ENCODE assay signal across 2 cellular contexts in the genomic region with DNA sequence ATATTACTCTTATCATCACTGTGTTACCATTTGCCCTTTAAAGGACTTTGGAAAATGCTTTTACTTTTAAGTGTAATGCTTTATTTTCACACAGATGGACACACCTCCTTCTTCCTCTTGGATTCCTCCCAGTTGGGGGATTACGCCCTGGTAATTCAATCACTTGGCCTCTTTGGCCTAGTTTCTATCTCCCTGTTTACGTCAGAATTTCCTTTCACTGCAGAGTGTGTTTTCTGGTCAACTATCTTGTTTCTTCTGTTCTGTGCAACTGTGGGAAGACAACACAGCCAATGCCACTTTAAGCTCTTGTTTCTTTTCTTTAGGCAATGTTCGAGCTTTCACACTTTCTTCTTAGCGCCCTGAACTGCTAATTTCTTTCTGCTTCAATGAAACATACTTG.
TF ChIP-seq lines count a peak whose summit lies in the region.

No MANE protein-coding gene starts in this region.

TF ChIP-seq in SK-N-SH treated with all-trans-retinoic acid at 6 μM for 48 hours, 23 proteins besides CTCF, POLR2A, EP300 and RAD21 (continued from another document):
- TF ChIP-seq CSRNP3 (CRISPR knock-in tag; IDR thresholded peaks at IDR 0.05) (no peak), CSDC2 (CRISPR knock-in tag; IDR thresholded peaks at IDR 0.05) (no peak), ESRRG (CRISPR knock-in tag; IDR thresholded peaks at IDR 0.05) (no peak), ZFP3 (CRISPR knock-in tag; IDR thresholded peaks at IDR 0.05) (no peak), BACH2 (CRISPR knock-in tag; IDR thresholded peaks at IDR 0.05; ENCODE audit: borderline replicate concordance) (no peak), CREB5 (CRISPR knock-in tag; IDR thresholded peaks at IDR 0.05; ENCODE audit: low read depth) (no peak), ZFP30 (CRISPR knock-in tag; IDR thresholded peaks at IDR 0.05) (no peak), ARNTL (CRISPR knock-in tag; IDR thresholded peaks at IDR 0.05; ENCODE audit: borderline replicate concordance, low read depth) (no peak), ZNF565 (CRISPR knock-in tag; conservative IDR thresholded peaks at IDR 0.05; ENCODE audit: low read depth) (no peak), ZC3H10 (CRISPR knock-in tag; IDR thresholded peaks at IDR 0.05) (no peak), ISL1 (CRISPR knock-in tag; IDR thresholded peaks at IDR 0.05) (no peak), POU6F1 (CRISPR knock-in tag; IDR thresholded peaks at IDR 0.05; ENCODE audit: borderline replicate concordance, low read depth) (no peak), SNAI2 (CRISPR knock-in tag; IDR thresholded peaks at IDR 0.05) (no peak), GLIS3 (CRISPR knock-in tag; IDR thresholded peaks at IDR 0.05) (no peak), TCF4 (CRISPR knock-in tag; IDR thresholded peaks at IDR 0.05; ENCODE audit: borderline replicate concordance) (no peak)
- TF ChIP-seq, protein P1, sequence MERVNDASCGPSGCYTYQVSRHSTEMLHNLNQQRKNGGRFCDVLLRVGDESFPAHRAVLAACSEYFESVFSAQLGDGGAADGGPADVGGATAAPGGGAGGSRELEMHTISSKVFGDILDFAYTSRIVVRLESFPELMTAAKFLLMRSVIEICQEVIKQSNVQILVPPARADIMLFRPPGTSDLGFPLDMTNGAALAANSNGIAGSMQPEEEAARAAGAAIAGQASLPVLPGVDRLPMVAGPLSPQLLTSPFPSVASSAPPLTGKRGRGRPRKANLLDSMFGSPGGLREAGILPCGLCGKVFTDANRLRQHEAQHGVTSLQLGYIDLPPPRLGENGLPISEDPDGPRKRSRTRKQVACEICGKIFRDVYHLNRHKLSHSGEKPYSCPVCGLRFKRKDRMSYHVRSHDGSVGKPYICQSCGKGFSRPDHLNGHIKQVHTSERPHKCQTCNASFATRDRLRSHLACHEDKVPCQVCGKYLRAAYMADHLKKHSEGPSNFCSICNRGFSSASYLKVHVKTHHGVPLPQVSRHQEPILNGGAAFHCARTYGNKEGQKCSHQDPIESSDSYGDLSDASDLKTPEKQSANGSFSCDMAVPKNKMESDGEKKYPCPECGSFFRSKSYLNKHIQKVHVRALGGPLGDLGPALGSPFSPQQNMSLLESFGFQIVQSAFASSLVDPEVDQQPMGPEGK (CRISPR knock-in tag; IDR thresholded peaks at IDR 0.05; ENCODE audit: borderline replicate concordance) = no peak
- TF ChIP-seq, protein P2, sequence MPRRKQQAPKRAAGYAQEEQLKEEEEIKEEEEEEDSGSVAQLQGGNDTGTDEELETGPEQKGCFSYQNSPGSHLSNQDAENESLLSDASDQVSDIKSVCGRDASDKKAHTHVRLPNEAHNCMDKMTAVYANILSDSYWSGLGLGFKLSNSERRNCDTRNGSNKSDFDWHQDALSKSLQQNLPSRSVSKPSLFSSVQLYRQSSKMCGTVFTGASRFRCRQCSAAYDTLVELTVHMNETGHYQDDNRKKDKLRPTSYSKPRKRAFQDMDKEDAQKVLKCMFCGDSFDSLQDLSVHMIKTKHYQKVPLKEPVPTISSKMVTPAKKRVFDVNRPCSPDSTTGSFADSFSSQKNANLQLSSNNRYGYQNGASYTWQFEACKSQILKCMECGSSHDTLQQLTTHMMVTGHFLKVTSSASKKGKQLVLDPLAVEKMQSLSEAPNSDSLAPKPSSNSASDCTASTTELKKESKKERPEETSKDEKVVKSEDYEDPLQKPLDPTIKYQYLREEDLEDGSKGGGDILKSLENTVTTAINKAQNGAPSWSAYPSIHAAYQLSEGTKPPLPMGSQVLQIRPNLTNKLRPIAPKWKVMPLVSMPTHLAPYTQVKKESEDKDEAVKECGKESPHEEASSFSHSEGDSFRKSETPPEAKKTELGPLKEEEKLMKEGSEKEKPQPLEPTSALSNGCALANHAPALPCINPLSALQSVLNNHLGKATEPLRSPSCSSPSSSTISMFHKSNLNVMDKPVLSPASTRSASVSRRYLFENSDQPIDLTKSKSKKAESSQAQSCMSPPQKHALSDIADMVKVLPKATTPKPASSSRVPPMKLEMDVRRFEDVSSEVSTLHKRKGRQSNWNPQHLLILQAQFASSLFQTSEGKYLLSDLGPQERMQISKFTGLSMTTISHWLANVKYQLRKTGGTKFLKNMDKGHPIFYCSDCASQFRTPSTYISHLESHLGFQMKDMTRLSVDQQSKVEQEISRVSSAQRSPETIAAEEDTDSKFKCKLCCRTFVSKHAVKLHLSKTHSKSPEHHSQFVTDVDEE (CRISPR knock-in tag; IDR thresholded peaks at IDR 0.05) = no peak
TF ChIP-seq in SK-N-SH treated with all-trans-retinoic acid at 6 μM for 48 hours: peak in this region for 0.

TF ChIP-seq in SK-N-SH, 30 proteins besides CTCF, POLR2A, EP300 and RAD21:
- TF ChIP-seq, protein P3, sequence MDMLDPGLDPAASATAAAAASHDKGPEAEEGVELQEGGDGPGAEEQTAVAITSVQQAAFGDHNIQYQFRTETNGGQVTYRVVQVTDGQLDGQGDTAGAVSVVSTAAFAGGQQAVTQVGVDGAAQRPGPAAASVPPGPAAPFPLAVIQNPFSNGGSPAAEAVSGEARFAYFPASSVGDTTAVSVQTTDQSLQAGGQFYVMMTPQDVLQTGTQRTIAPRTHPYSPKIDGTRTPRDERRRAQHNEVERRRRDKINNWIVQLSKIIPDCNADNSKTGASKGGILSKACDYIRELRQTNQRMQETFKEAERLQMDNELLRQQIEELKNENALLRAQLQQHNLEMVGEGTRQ (IDR thresholded peaks at IDR 0.05; ENCODE audit: borderline replicate concordance, low read depth, low read length) = no peak
- TF ChIP-seq MAX (IDR thresholded peaks at IDR 0.05; ENCODE audit: low read depth) (no peak), PBX3 (IDR thresholded peaks at IDR 0.05) (no peak), RFX5 (IDR thresholded peaks at IDR 0.05; ENCODE audit: low read length) (no peak), RXRA (IDR thresholded peaks at IDR 0.05; ENCODE audit: borderline replicate concordance, low read depth) (no peak), JUND (IDR thresholded peaks at IDR 0.05) (no peak), USF1 (IDR thresholded peaks at IDR 0.05; ENCODE audit: borderline replicate concordance, low read depth) (no peak), NFIC (IDR thresholded peaks at IDR 0.05; ENCODE audit: borderline replicate concordance) (no peak), POLR2AphosphoS5 (IDR thresholded peaks at IDR 0.05; ENCODE audit: low read depth, low read length) (no peak), GATA2 (CRISPR knock-in tag; IDR thresholded peaks at IDR 0.05) (no peak), ELF1 (IDR thresholded peaks at IDR 0.05) (no peak), SMC3 (IDR thresholded peaks at IDR 0.05; ENCODE audit: low read depth, low read length) (no peak), SIN3A (IDR thresholded peaks at IDR 0.05; ENCODE audit: borderline replicate concordance, low read depth, low read length) (no peak), EZH2phosphoT487 (IDR thresholded peaks at IDR 0.05; ENCODE audit: borderline replicate concordance, low read depth) (no peak), TAF1 (IDR thresholded peaks at IDR 0.05; ENCODE audit: borderline replicate concordance, low read depth, low read length) (no peak), CHD2 (IDR thresholded peaks at IDR 0.05; ENCODE audit: low read length, partially characterized antibody) (no peak), FOSL2 (IDR thresholded peaks at IDR 0.05; ENCODE audit: borderline replicate concordance, low read depth) (no peak)
- TF ChIP-seq, protein P4, sequence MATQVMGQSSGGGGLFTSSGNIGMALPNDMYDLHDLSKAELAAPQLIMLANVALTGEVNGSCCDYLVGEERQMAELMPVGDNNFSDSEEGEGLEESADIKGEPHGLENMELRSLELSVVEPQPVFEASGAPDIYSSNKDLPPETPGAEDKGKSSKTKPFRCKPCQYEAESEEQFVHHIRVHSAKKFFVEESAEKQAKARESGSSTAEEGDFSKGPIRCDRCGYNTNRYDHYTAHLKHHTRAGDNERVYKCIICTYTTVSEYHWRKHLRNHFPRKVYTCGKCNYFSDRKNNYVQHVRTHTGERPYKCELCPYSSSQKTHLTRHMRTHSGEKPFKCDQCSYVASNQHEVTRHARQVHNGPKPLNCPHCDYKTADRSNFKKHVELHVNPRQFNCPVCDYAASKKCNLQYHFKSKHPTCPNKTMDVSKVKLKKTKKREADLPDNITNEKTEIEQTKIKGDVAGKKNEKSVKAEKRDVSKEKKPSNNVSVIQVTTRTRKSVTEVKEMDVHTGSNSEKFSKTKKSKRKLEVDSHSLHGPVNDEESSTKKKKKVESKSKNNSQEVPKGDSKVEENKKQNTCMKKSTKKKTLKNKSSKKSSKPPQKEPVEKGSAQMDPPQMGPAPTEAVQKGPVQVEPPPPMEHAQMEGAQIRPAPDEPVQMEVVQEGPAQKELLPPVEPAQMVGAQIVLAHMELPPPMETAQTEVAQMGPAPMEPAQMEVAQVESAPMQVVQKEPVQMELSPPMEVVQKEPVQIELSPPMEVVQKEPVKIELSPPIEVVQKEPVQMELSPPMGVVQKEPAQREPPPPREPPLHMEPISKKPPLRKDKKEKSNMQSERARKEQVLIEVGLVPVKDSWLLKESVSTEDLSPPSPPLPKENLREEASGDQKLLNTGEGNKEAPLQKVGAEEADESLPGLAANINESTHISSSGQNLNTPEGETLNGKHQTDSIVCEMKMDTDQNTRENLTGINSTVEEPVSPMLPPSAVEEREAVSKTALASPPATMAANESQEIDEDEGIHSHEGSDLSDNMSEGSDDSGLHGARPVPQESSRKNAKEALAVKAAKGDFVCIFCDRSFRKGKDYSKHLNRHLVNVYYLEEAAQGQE (IDR thresholded peaks at IDR 0.05; ENCODE audit: low read depth, low read length) = no peak
- TF ChIP-seq, protein P5, sequence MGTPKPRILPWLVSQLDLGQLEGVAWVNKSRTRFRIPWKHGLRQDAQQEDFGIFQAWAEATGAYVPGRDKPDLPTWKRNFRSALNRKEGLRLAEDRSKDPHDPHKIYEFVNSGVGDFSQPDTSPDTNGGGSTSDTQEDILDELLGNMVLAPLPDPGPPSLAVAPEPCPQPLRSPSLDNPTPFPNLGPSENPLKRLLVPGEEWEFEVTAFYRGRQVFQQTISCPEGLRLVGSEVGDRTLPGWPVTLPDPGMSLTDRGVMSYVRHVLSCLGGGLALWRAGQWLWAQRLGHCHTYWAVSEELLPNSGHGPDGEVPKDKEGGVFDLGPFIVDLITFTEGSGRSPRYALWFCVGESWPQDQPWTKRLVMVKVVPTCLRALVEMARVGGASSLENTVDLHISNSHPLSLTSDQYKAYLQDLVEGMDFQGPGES (IDR thresholded peaks at IDR 0.05; ENCODE audit: low read depth, low read length) = no peak
